In genomic region chr3:181899702-181900101, GRCh38 we compare ENCODE assay signal across 24 cellular contexts.
A peak's percentile ranks its signal among the peaks of the same experiment; 100 is the strongest.
DNase-seq lines count a peak whose midpoint lies in the region; ATAC-seq and TF ChIP-seq lines count a peak whose summit lies in the region.
"Had no signal": no experiment of that assay in that cellular context is flagged by ENCODE, and none has a peak within 500 bp of the region (broad histone marks: within the 10 kb centered on the region; RNA-seq: fewer than 3 reads in every experiment).

No MANE protein-coding gene starts in this region.

- BruUV-seq in mammary epithelial cell (replicated peaks; lab: Mats Ljungman, UMichigan) (no TSS peak), MCF 10A (replicated peaks; lab: Mats Ljungman, UMichigan) (no TSS peak)

- H3K4me2 ChIP-seq in mammary epithelial cell (ENCODE audit: insufficient read depth, low read depth, low read length) (no peak overlapping the region), KMS-11 (peak overlapping the region; percentile 29; the same call in 1 of the 2 replicates)

- no peak overlapping the region for H3K27ac Mint-ChIP-seq in MCF 10A (ENCODE audit: low read depth, unreplicated experiment)
- H3K27ac Mint-ChIP-seq: activated CD4-positive, alpha-beta T cell treated with anti-CD3 and anti-CD28 coated beads, Interleukin-2, amount 10 ng/mL, durations not matched to agents 24 days and 14 days; activated T-cell treated with anti-CD3 and anti-CD28 coated beads, Interleukin-2, amount 50 U/mL, for 72 hours; naive B cell had no signal

- POLR2A ChIA-PET in MCF 10A (lab: Yijun Ruan, JAX), result interaction anchor here (0.5 kb wide), 1 partner anchor 33 kb away, joined by 3 read pairs; no protein-coding TSS in a partner anchor

- no peaks in the 10 kb centered on the region for H3K36me3 Mint-ChIP-seq in MCF 10A (ENCODE audit: insufficient read depth, unreplicated experiment)
- H3K36me3 Mint-ChIP-seq: naive B cell had no signal

- no peak for TF ChIP-seq CTCF in mammary epithelial cell (conservative IDR thresholded peaks at IDR 0.05 in 1 of 2, IDR thresholded peaks at IDR 0.05 in 1 of 2; ENCODE audit: extremely low read depth in 1 of 2, insufficient read depth in 1 of 2, low read depth in 1 of 2, low read length in 2 of 2)
- TF ChIP-seq CTCF in MCF 10A (IDR thresholded peaks at IDR 0.05; ENCODE audit: unreplicated experiment), result no peak
- no peak for TF ChIP-seq CTCF in KMS-11 (conservative IDR thresholded peaks at IDR 0.05; ENCODE audit: low read depth, low read length)
- TF ChIP-seq CTCF in astrocyte of the spinal cord (IDR thresholded peaks at IDR 0.05; ENCODE audit: low read depth, low read length), result no peak

- no peak overlapping the region for H3K27ac ChIP-seq in mammary epithelial cell (ENCODE audit: insufficient read depth, low read depth, low read length)
- H3K27ac ChIP-seq in KMS-11, result no peak overlapping the region
- H3K27ac ChIP-seq: 22Rv1, thoracic aorta had no signal

- in situ Hi-C loops in mammary epithelial cell (cut with MboI; ENCODE audit: low sequenced_read_pairs in 2 of 2) (no loop called here), astrocyte of the spinal cord (cut with HindIII; ENCODE audit: low sequenced_read_pairs) (no loop called here)

- H3K9ac ChIP-seq in mammary epithelial cell (ENCODE audit: insufficient read depth, low read length) (no peak overlapping the region), KMS-11 (no peak overlapping the region)

- dilution Hi-C loops in mammary epithelial cell (cut with HindIII; ENCODE audit: low sequenced_read_pairs), result no loop called here

- no peaks in the 10 kb centered on the region for H3K36me3 ChIP-seq in mammary epithelial cell (ENCODE audit: insufficient read depth, low read length)
- H3K36me3 ChIP-seq in KMS-11 (ENCODE audit: insufficient read depth), result no peaks in the 10 kb centered on the region
- H3K36me3 ChIP-seq: thoracic aorta had no signal

- no peaks in the 10 kb centered on the region for H3K9me3 ChIP-seq in mammary epithelial cell (replicated peaks; ENCODE audit: insufficient read depth, low read length)
- H3K9me3 ChIP-seq: thoracic aorta had no signal

- no peak overlapping the region for H3K4me3 ChIP-seq in mammary epithelial cell (replicated peaks in 1 of 3; ENCODE audit: insufficient read depth in 1 of 3, low read depth in 2 of 3, low read length in 3 of 3)
- no peak overlapping the region for H3K4me3 ChIP-seq in KMS-11 (IDR thresholded peaks at IDR 0.05; ENCODE audit: insufficient read depth, low read depth, low read length)
- no peak overlapping the region for H3K4me3 ChIP-seq in astrocyte of the spinal cord (ENCODE audit: low read depth, low read length)
- H3K4me3 ChIP-seq: thoracic aorta had no signal

- H3K27me3 ChIP-seq in mammary epithelial cell (ENCODE audit: insufficient read depth, low read length) (no peaks in the 10 kb centered on the region), KMS-11 (ENCODE audit: insufficient read depth, low read depth) (no peaks in the 10 kb centered on the region)

- H3K4me3 Mint-ChIP-seq in MCF 10A (ENCODE audit: unreplicated experiment), result no peak overlapping the region
- H3K4me3 Mint-ChIP-seq: activated CD4-positive, alpha-beta T cell treated with anti-CD3 and anti-CD28 coated beads, Interleukin-2, amount 10 ng/mL, durations not matched to agents 24 days and 14 days; activated T-cell treated with anti-CD3 and anti-CD28 coated beads, Interleukin-2, amount 50 U/mL, for 72 hours; central memory CD8-positive, alpha-beta T cell; naive B cell had no signal

- no peaks in the 10 kb centered on the region for H3K4me1 Mint-ChIP-seq in MCF 10A (ENCODE audit: insufficient read depth, unreplicated experiment)
- H3K4me1 Mint-ChIP-seq: activated CD4-positive, alpha-beta T cell treated with anti-CD3 and anti-CD28 coated beads, Interleukin-2, amount 10 ng/mL, durations not matched to agents 24 days and 14 days; central memory CD8-positive, alpha-beta T cell had no signal

- WGBS in mammary epithelial cell (ENCODE audit: low coverage, missing lambda C conversion rate), result 100% methylated on average over 1 of the region's 1 CpG

- no peaks in the 10 kb centered on the region for H3K27me3 Mint-ChIP-seq in MCF 10A (ENCODE audit: insufficient read depth, unreplicated experiment)
- H3K27me3 Mint-ChIP-seq: activated CD4-positive, alpha-beta T cell treated with anti-CD3 and anti-CD28 coated beads, Interleukin-2, amount 10 ng/mL, durations not matched to agents 24 days and 14 days; central memory CD8-positive, alpha-beta T cell; naive B cell had no signal

- H3K9me3 Mint-ChIP-seq in MCF 10A (ENCODE audit: unreplicated experiment), result no peaks in the 10 kb centered on the region
- H3K9me3 Mint-ChIP-seq: activated CD4-positive, alpha-beta T cell treated with anti-CD3 and anti-CD28 coated beads, Interleukin-2, amount 10 ng/mL, durations not matched to agents 24 days and 14 days; activated T-cell treated with anti-CD3 and anti-CD28 coated beads, Interleukin-2, amount 50 U/mL, for 72 hours; central memory CD8-positive, alpha-beta T cell; naive B cell had no signal

- H2AFZ ChIP-seq in mammary epithelial cell (ENCODE audit: low read depth, low read length), result no peak overlapping the region
- no peak overlapping the region for H2AFZ ChIP-seq in KMS-11 (ENCODE audit: low read depth)

- H4K20me1 ChIP-seq in mammary epithelial cell (ENCODE audit: insufficient read depth, low read length) (no peaks in the 10 kb centered on the region), KMS-11 (ENCODE audit: insufficient read depth) (no peaks in the 10 kb centered on the region)

- CTCF ChIA-PET in mammary epithelial cell (lab: Charles Lee; ENCODE audit: low non-redundant PET) (no interaction called here), MCF 10A (lab: Yijun Ruan, JAX) (no interaction called here)

- H3K79me2 ChIP-seq in mammary epithelial cell (ENCODE audit: insufficient read depth, low read length) (no peaks in the 10 kb centered on the region), KMS-11 (ENCODE audit: insufficient read depth, low read depth) (no peaks in the 10 kb centered on the region)

- DNase-seq in mammary epithelial cell (peak; percentile 37), MCF 10A (ENCODE audit: unreplicated experiment) (no peak), astrocyte of the spinal cord (ENCODE audit: low read depth, low spot score) (peak; percentile 77), NCI-H1105 treated with DMSO at 0.1 percent for 48 hours (lab: John Stamatoyannopoulos, UW) (no peak), NCI-H524 treated with DMSO at 0.1 percent for 48 hours (lab: John Stamatoyannopoulos, UW) (no peak), T-helper 1 cell (no peak)
- DNase-seq: activated CD4-positive, alpha-beta T cell treated with anti-CD3 and anti-CD28 coated beads, Interleukin-2, amount 10 ng/mL, durations not matched to agents 24 days and 14 days; activated naive CD4-positive, alpha-beta T cell treated with anti-CD3 and anti-CD28 coated beads, Interleukin-2, amount 50 U/mL, for 16 hours; activated T-cell treated with anti-CD3 and anti-CD28 coated beads, Interleukin-2, amount 50 U/mL, for 72 hours; AML-193; KBM-7; mesenchymal stem cell; MV-4-11; naive B cell; NCI-H1694 treated with DMSO at 0.1 percent for 48 hours; NCI-H774; SIG-M5; stimulated activated CD4-positive, alpha-beta T cell treated with anti-CD3 and anti-CD28 coated beads, Interleukin-4, amount 100 ng/mL, for 1 hour; stimulated activated naive CD4-positive, alpha-beta T cell had no signal

- no peak for ATAC-seq in HG03108 (IDR thresholded peaks at IDR 0.05; ENCODE audit: unreplicated experiment)
- ATAC-seq: activated T-cell treated with anti-CD3 and anti-CD28 coated beads, Interleukin-2, amount 50 U/mL, for 72 hours had no signal

- H3K4me1 ChIP-seq in mammary epithelial cell (ENCODE audit: insufficient read depth, low read length) (no peaks in the 10 kb centered on the region), KMS-11 (ENCODE audit: low read depth, poor library complexity, severe bottlenecking) (peaks cover 40% of the 10 kb centered on the region)

- intact Hi-C loops in mammary epithelial cell (cut with micrococcal nuclease), result no loop called here
- intact Hi-C loops in MCF 10A (cut with micrococcal nuclease), result no loop called here

Comparison
In these comparisons a context has a peak if more than half of its experiments do, and no peak if none do; other contexts are left out.
1. DNase-seq: peak in mammary epithelial cell (single experiment) and astrocyte of the spinal cord (single experiment); none in MCF 10A (single experiment), NCI-H1105 treated with DMSO at 0.1 percent for 48 hours (single experiment), NCI-H524 treated with DMSO at 0.1 percent for 48 hours (single experiment) and T-helper 1 cell (0 of 5).